8 cellular contexts compared by ENCODE assay signal in the genomic region with DNA sequence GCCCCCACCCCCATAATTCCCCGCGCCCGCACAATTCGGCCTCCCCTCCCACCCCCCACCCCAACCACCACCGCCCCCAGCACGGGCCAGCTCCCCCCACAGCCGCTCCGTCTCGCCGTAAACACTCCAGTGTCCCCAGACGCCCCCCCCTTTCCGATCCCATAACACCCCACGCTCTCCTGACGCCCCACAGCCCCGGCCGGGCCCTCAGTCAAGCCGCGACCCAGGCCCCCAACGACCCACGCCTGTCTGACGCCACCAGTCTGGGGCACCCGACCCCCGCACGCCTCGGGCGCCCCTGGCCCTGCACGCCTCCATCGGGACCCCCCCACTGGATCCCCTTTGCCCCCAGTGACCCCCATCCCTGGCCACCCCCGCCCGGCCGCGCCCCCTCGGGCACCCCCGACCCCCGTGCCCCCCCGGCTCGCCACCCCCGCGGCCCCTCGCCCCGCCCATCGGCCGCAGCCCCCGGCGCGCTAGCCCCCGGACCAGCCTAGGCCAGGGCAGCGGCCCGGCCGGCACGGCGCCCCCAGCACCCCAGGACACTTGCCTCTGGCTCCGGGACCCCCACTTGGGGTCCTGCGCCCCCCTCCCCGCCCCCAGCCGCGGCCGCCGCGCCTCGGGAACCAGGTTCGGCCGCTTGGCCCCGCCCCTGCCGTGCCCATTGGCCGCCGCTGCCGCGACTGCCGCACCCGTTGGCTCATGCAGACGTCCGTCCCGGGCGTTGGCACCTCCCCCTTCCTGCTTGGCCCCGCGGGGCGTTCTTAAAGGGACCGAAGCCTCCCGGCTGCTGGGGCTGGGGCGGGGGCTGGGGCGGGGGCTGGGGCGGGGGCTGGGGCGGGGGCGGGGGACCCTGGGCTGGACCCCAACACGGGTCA. TPM values are rescaled to one million over a fixed set of nuclear protein-coding genes. Genes with fewer than 3 reads are reported as not detected.
DNase-seq lines count a peak whose midpoint lies in the region; ATAC-seq, FAIRE-seq and TF ChIP-seq lines count a peak whose summit lies in the region.

A gene (minus strand): TSS at position 638 of the 878 bp plus-strand sequence. CDS start 1,603 bp downstream, outside the sequence.

- ATAC-seq in GM19328 (IDR thresholded peaks at IDR 0.05; ENCODE audit: unreplicated experiment) (peak; percentile 84), HG03469 (IDR thresholded peaks at IDR 0.05; ENCODE audit: unreplicated experiment) (peak; percentile 83), HepG2 (peak; percentile 97)

- TF ChIP-seq EP300 in HepG2 (IDR thresholded peaks at IDR 0.05; ENCODE audit: low read depth in 2 of 2, low read length in 2 of 2): no peak
- no peak for TF ChIP-seq EP300 in HepG2 (CRISPR knock-in tag; IDR thresholded peaks at IDR 0.05; ENCODE audit: borderline replicate concordance)

- TF ChIP-seq RAD21 in HepG2 (CRISPR knock-in tag; IDR thresholded peaks at IDR 0.05): no peak

- TF ChIP-seq CTCF in HepG2 (CRISPR knock-in tag; IDR thresholded peaks at IDR 0.05): no peak

- intact Hi-C loops in dendritic cell treated with granulocyte-macrophage colony-stimulating factor and Interleukin-4, amounts not matched to agents 40 ng/mL and 50 ng/mL, for 4 days (cut with micrococcal nuclease): loop anchor here (1.0 kb wide), 2 partner anchors 21 to 28 kb away; a partner anchor contains a TSS
- intact Hi-C loops in HepG2 (cut with micrococcal nuclease; ENCODE audit: unreplicated experiment): loop anchor here (2.0 kb wide), 1 partner anchor 14 kb away; a partner anchor contains a TSS

- no peak for TF ChIP-seq POLR2A in HepG2 (IDR thresholded peaks at IDR 0.05; ENCODE audit: insufficient read depth in 1 of 2, low read depth in 2 of 2, low read length in 2 of 2)

- no TSS peak for BruUV-seq in HepG2 (replicated peaks; lab: Mats Ljungman, UMichigan)

- H3K4me3 Mint-ChIP-seq in dendritic cell treated with granulocyte-macrophage colony-stimulating factor and Interleukin-4, amounts not matched to agents 40 ng/mL and 50 ng/mL, for 4 days: peak within 1 kb of the TSS; percentile 83

- no peak within 1 kb of the TSS for H3K27ac ChIP-seq in HepG2 (ENCODE audit: extremely low read length, insufficient read depth, low read length)

- H3K9ac ChIP-seq in HepG2 (ENCODE audit: insufficient read depth, low read depth, low read length): peak within 1 kb of the TSS; percentile 74

- H3K36me3 ChIP-seq in HepG2 (replicated peaks in 1 of 2; ENCODE audit: control insufficient read depth in 1 of 2, insufficient read depth in 2 of 2, low read length in 2 of 2): peaks cover 5 to 16% of the 10 kb centered on the region in 2 experiments

- peaks cover 38% of the 10 kb centered on the region for H3K36me3 Mint-ChIP-seq in dendritic cell treated with granulocyte-macrophage colony-stimulating factor and Interleukin-4, amounts not matched to agents 40 ng/mL and 50 ng/mL, for 4 days (ENCODE audit: low read depth)

- H2AFZ ChIP-seq in HepG2 (ENCODE audit: low read length): no peak within 1 kb of the TSS

- no peaks in the 10 kb centered on the region for H3K9me3 Mint-ChIP-seq in dendritic cell treated with granulocyte-macrophage colony-stimulating factor and Interleukin-4, amounts not matched to agents 40 ng/mL and 50 ng/mL, for 4 days

- no peaks in the 10 kb centered on the region for H4K20me1 ChIP-seq in HepG2 (ENCODE audit: insufficient read depth, low read length)

- H3K4me1 Mint-ChIP-seq in dendritic cell treated with granulocyte-macrophage colony-stimulating factor and Interleukin-4, amounts not matched to agents 40 ng/mL and 50 ng/mL, for 4 days (ENCODE audit: low read depth): peaks cover 41% of the 10 kb centered on the region

- H3K27me3 Mint-ChIP-seq in dendritic cell treated with granulocyte-macrophage colony-stimulating factor and Interleukin-4, amounts not matched to agents 40 ng/mL and 50 ng/mL, for 4 days: no peaks in the 10 kb centered on the region

- H3K4me3 ChIP-seq in HepG2 (replicated peaks in 1 of 3; ENCODE audit: insufficient read depth in 1 of 3, low read depth in 2 of 3, low read length in 3 of 3): peak within 1 kb of the TSS; percentile 65 to 90 (median 81)

- in situ Hi-C loops in HepG2 (cut with HindIII; ENCODE audit: extremely low pct_ligation_motif_present, low pct_unique_long_range_greater_than_20kb): no loop called here

- WGBS in HepG2 (ENCODE audit: low lambda C conversion rate): 1% methylated on average over 25 of the region's 86 CpGs

- CTCF ChIA-PET in HepG2 (lab: Yijun Ruan, JAX; ENCODE audit: low intra/inter-chr PET ratio, low total read pairs): no interaction called here

- H3K27me3 ChIP-seq in HepG2 (ENCODE audit: control insufficient read depth in 1 of 2, insufficient read depth in 2 of 2, low read length in 2 of 2): no peaks in the 10 kb centered on the region; a peak in 1 of 5 replicates

- POLR2A ChIA-PET in HepG2 (lab: Yijun Ruan, JAX): interaction anchor here (0.7 to 2.2 kb wide), 5 partner anchors 14 to 59 kb away, joined by 3 to 13 read pairs (median 4); a partner anchor contains a TSS

- peak; percentile 97 for DNase-seq in Ammon's horn (ENCODE audit: low spot score)
- DNase-seq in NCI-H748 (lab: John Stamatoyannopoulos, UW; ENCODE audit: unreplicated experiment): peak; percentile 86
- DNase-seq in activated CD4-positive, alpha-beta T cell treated with anti-CD3 and anti-CD28 coated beads, Interleukin-2, amount 50 U/mL, for 4 hours: peak; percentile 93 to 95
- peak; percentile 67 for DNase-seq in HepG2 (ENCODE audit: low spot score)
- DNase-seq in stimulated activated CD4-positive, alpha-beta T cell treated with anti-CD3 and anti-CD28 coated beads, Interleukin-2, amount 100 ng/mL, for 4 hours (ENCODE audit: low read depth): peak; percentile 93

- peaks cover 37% of the 10 kb centered on the region for H3K4me1 ChIP-seq in HepG2 (ENCODE audit: insufficient read depth, low read length)

- H3K27ac Mint-ChIP-seq in dendritic cell treated with granulocyte-macrophage colony-stimulating factor and Interleukin-4, amounts not matched to agents 40 ng/mL and 50 ng/mL, for 4 days: peak within 1 kb of the TSS; percentile 92

- no peak for FAIRE-seq in HepG2 (lab: Jason Lieb, UNC)

- H3K4me2 ChIP-seq in HepG2 (ENCODE audit: low read depth, low read length): peak within 1 kb of the TSS; percentile 97

- H3K9me3 ChIP-seq in HepG2 (ENCODE audit: low read length): no peaks in the 10 kb centered on the region

- H3K79me2 ChIP-seq in HepG2 (ENCODE audit: insufficient read depth, low read length): peaks cover 9% of the 10 kb centered on the region

TF ChIP-seq in HepG2, 621 proteins besides CTCF, POLR2A, EP300 and RAD21 (continues in another document):
- no peak for TF ChIP-seq ZNF234 (CRISPR knock-in tag; conservative IDR thresholded peaks at IDR 0.05)
- TF ChIP-seq ELF1 (CRISPR knock-in tag; IDR thresholded peaks at IDR 0.05): peak; percentile 65; the same call in 1 of the 2 replicates
- TF ChIP-seq ZNF335 (CRISPR knock-in tag; IDR thresholded peaks at IDR 0.05): no peak
- no peak for TF ChIP-seq MEIS2 (CRISPR knock-in tag; IDR thresholded peaks at IDR 0.05)
- no peak for TF ChIP-seq SOX5 (CRISPR knock-in tag; IDR thresholded peaks at IDR 0.05; ENCODE audit: borderline replicate concordance)
- no peak for TF ChIP-seq RXRB (CRISPR knock-in tag; IDR thresholded peaks at IDR 0.05; ENCODE audit: borderline replicate concordance)
- TF ChIP-seq ZMYM2 (CRISPR knock-in tag; IDR thresholded peaks at IDR 0.05): no peak
- no peak for TF ChIP-seq NCOA2 (CRISPR knock-in tag; IDR thresholded peaks at IDR 0.05)
- TF ChIP-seq ZNF253 (CRISPR knock-in tag; IDR thresholded peaks at IDR 0.05; ENCODE audit: borderline replicate concordance): no peak
- no peak for TF ChIP-seq GTF2F1 (IDR thresholded peaks at IDR 0.05; ENCODE audit: low read length)

RNA-seq across cellular contexts. Expression of the gene that starts here (rescaled TPM):
- 75.1 and 81.7 TPM in 2 replicates for total RNA-seq in HepG2 (2016; rRNA removed; fragmentation: Illumina TruSeq; extraction: Trizol)
- 75.9 and 83.0 TPM in 2 replicates for total RNA-seq in HepG2 (2016; cell fraction: cytosol; rRNA removed; fragmentation: Illumina TruSeq; extraction: Trizol; ENCODE audit: low read depth)
- 78.1 and 87.6 TPM in 2 replicates for total RNA-seq in HepG2 (2016; cell fraction: insoluble cytoplasmic fraction; rRNA removed; fragmentation: Illumina TruSeq; extraction: Trizol)
- total RNA-seq in HepG2 (2016; cell fraction: membrane; rRNA removed; fragmentation: Illumina TruSeq; extraction: Trizol): 92.2 and 111 TPM in 2 replicates
- total RNA-seq in HepG2 (2016; cell fraction: nucleus; rRNA removed; fragmentation: Illumina TruSeq; extraction: Trizol): 32.7 and 42.9 TPM in 2 replicates
- 93.9 and 135 TPM in 2 replicates for polyA plus RNA-seq in HepG2 (2011; rRNA removed)
- polyA plus RNA-seq in HepG2 (2011; cell fraction: cytosol; rRNA removed): 101 and 179 TPM in 2 replicates
- polyA plus RNA-seq in HepG2 (2011; cell fraction: nucleus; rRNA removed): 159 and 173 TPM in 2 replicates
- 93.8 and 130 TPM in 2 replicates for polyA plus RNA-seq in HepG2 (2012)
- 84.6 and 95.1 TPM in 2 replicates for polyA plus RNA-seq in HepG2 (2016; cell fraction: cytosol; fragmentation: Illumina TruSeq; extraction: Trizol; ENCODE audit: low read depth)
- 107 and 111 TPM in 2 replicates for polyA plus RNA-seq in HepG2 (2016; cell fraction: insoluble cytoplasmic fraction; fragmentation: Illumina TruSeq; extraction: Trizol; ENCODE audit: low read depth)
- 117 and 126 TPM in 2 replicates for polyA plus RNA-seq in HepG2 (2016; cell fraction: membrane; fragmentation: Illumina TruSeq; extraction: Trizol; ENCODE audit: low read depth)
- polyA plus RNA-seq in HepG2 (2016; cell fraction: nucleus; fragmentation: Illumina TruSeq; extraction: Trizol; ENCODE audit: insufficient read depth, low read depth): 80.5 and 87.9 TPM in 2 replicates
- polyA minus RNA-seq in HepG2 (2011; rRNA and poly(A)+ RNA removed; ENCODE audit: low replicate concordance): 96.9 and 151 TPM in 2 replicates
- polyA minus RNA-seq in HepG2 (2011; cell fraction: cytosol; rRNA and poly(A)+ RNA removed): 63.3 and 77.3 TPM in 2 replicates
- polyA minus RNA-seq in HepG2 (2011; cell fraction: nucleus; rRNA and poly(A)+ RNA removed): 16.6 and 20.1 TPM in 2 replicates
